In the genomic region with DNA sequence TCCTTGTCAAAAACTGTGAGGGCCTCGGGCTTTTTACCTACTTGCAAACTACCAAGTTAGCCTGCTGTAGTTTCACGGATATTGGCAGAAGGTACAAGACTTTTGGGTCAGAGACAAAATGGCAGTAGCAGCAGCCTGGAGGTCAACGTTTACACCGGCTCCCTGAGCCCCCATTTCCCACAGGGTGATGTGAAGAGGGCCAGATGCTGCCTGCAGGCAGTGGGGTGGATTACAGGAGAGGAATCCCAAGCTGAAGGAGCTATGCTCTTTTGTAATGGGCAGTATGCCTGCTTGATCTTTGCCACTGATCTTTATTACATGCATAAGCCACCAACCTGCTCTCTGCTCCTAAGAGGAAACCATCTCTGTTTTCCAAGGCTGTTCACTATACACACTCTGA, we compare ENCODE assay signal across 19 cellular contexts. TPM values are rescaled to one million over a fixed set of nuclear protein-coding genes. Genes with fewer than 3 reads are reported as not detected.
A peak's percentile ranks its signal among the peaks of the same experiment; 100 is the strongest.
DNase-seq lines count a peak whose midpoint lies in the region; ATAC-seq and TF ChIP-seq lines count a peak whose summit lies in the region.
"Had no signal": no experiment of that assay in that cellular context is flagged by ENCODE, and none has a peak within 500 bp of the region (broad histone marks: within the 10 kb centered on the region; RNA-seq: fewer than 3 reads in every experiment).

No MANE protein-coding gene starts in this region.

- TF ChIP-seq POLR2A in vagina (IDR thresholded peaks at IDR 0.05), result no peak

- H3K36me3 Mint-ChIP-seq in WTC11, result no peaks in the 10 kb centered on the region
- no peaks in the 10 kb centered on the region for H3K36me3 Mint-ChIP-seq in nephron progenitor cell (ENCODE audit: low read depth)
- no peaks in the 10 kb centered on the region for H3K36me3 Mint-ChIP-seq in activated T-helper 2 cell treated with anti-CD3 and anti-CD28 coated beads, Interferon-gamma antibody, Interleukin-2, Interleukin-4, amounts not matched to agents 10 μg/mL and 5 μg/mL and 100 μg/mL, durations not matched to agents 14 hours and 24 hours and 36 hours (ENCODE audit: low read depth)
- no peaks in the 10 kb centered on the region for H3K36me3 Mint-ChIP-seq in activated CD4-positive, alpha-beta T cell treated with anti-CD3 and anti-CD28 coated beads for 36 hours (ENCODE audit: low read depth)

- ATAC-seq in WTC11, result peak; percentile 91
- no peak for ATAC-seq in activated CD4-positive, alpha-beta T cell treated with anti-CD3 and anti-CD28 coated beads for 36 hours

- no peaks in the 10 kb centered on the region; the same call in 1 of the 2 replicates for H3K27me3 Mint-ChIP-seq in WTC11 (ENCODE audit: low read depth)
- H3K27me3 Mint-ChIP-seq in nephron progenitor cell (ENCODE audit: low read depth, poor library complexity), result peaks cover 3% of the 10 kb centered on the region
- H3K27me3 Mint-ChIP-seq in activated T-helper 2 cell treated with anti-CD3 and anti-CD28 coated beads, Interferon-gamma antibody, Interleukin-2, Interleukin-4, amounts not matched to agents 10 μg/mL and 5 μg/mL and 100 μg/mL, durations not matched to agents 14 hours and 24 hours and 36 hours (ENCODE audit: low read depth), result peaks cover 11% of the 10 kb centered on the region
- no peaks in the 10 kb centered on the region for H3K27me3 Mint-ChIP-seq in activated CD4-positive, alpha-beta T cell treated with anti-CD3 and anti-CD28 coated beads for 36 hours

- no peaks in the 10 kb centered on the region for H3K27me3 ChIP-seq in vagina

- no peaks in the 10 kb centered on the region for H3K9me3 ChIP-seq in vagina

- H3K27ac Mint-ChIP-seq in WTC11, result peak overlapping the region; percentile 20; the same call in 1 of the 2 replicates
- peak overlapping the region; percentile 36 for H3K27ac Mint-ChIP-seq in nephron progenitor cell
- H3K27ac Mint-ChIP-seq in activated T-helper 2 cell treated with anti-CD3 and anti-CD28 coated beads, Interferon-gamma antibody, Interleukin-2, Interleukin-4, amounts not matched to agents 10 μg/mL and 5 μg/mL and 100 μg/mL, durations not matched to agents 14 hours and 24 hours and 36 hours, result no peak overlapping the region
- no peak overlapping the region for H3K27ac Mint-ChIP-seq in activated CD4-positive, alpha-beta T cell treated with anti-CD3 and anti-CD28 coated beads for 36 hours

- H3K27ac ChIP-seq in vagina, result no peak overlapping the region
- H3K27ac ChIP-seq: 22Rv1, C4-2B, KMS-11, SK-N-MC had no signal

- H3K4me3 Mint-ChIP-seq in WTC11 (no peak overlapping the region), nephron progenitor cell (no peak overlapping the region)
- H3K4me3 Mint-ChIP-seq in activated T-helper 2 cell treated with anti-CD3 and anti-CD28 coated beads, Interferon-gamma antibody, Interleukin-2, Interleukin-4, amounts not matched to agents 10 μg/mL and 5 μg/mL and 100 μg/mL, durations not matched to agents 14 hours and 24 hours and 36 hours (ENCODE audit: low read depth), result no peak overlapping the region
- H3K4me3 Mint-ChIP-seq in activated CD4-positive, alpha-beta T cell treated with anti-CD3 and anti-CD28 coated beads for 36 hours, result no peak overlapping the region

- H3K4me1 Mint-ChIP-seq in WTC11 (peaks cover 37% of the 10 kb centered on the region), nephron progenitor cell (peaks cover 46% of the 10 kb centered on the region)
- no peaks in the 10 kb centered on the region for H3K4me1 Mint-ChIP-seq in activated T-helper 2 cell treated with anti-CD3 and anti-CD28 coated beads, Interferon-gamma antibody, Interleukin-2, Interleukin-4, amounts not matched to agents 10 μg/mL and 5 μg/mL and 100 μg/mL, durations not matched to agents 14 hours and 24 hours and 36 hours (ENCODE audit: low read depth)
- no peaks in the 10 kb centered on the region for H3K4me1 Mint-ChIP-seq in activated CD4-positive, alpha-beta T cell treated with anti-CD3 and anti-CD28 coated beads for 36 hours

- no peaks in the 10 kb centered on the region for H3K9me3 Mint-ChIP-seq in WTC11
- no peaks in the 10 kb centered on the region for H3K9me3 Mint-ChIP-seq in nephron progenitor cell
- H3K9me3 Mint-ChIP-seq in activated T-helper 2 cell treated with anti-CD3 and anti-CD28 coated beads, Interferon-gamma antibody, Interleukin-2, Interleukin-4, amounts not matched to agents 10 μg/mL and 5 μg/mL and 100 μg/mL, durations not matched to agents 14 hours and 24 hours and 36 hours, result no peaks in the 10 kb centered on the region
- no peaks in the 10 kb centered on the region for H3K9me3 Mint-ChIP-seq in activated CD4-positive, alpha-beta T cell treated with anti-CD3 and anti-CD28 coated beads for 36 hours (ENCODE audit: low read depth)

- H3K4me3 ChIP-seq in vagina, result no peak overlapping the region
- H3K4me3 ChIP-seq: SK-N-MC had no signal

- POLR2A ChIA-PET in WTC11 (lab: Charles Lee), result no interaction called here
- POLR2A ChIA-PET in activated CD4-positive, alpha-beta T cell treated with anti-CD3 and anti-CD28 coated beads for 36 hours (lab: Charles Lee), result no interaction called here

- intact Hi-C loops in activated T-helper 2 cell treated with anti-CD3 and anti-CD28 coated beads, Interferon-gamma antibody, Interleukin-2, Interleukin-4, amounts not matched to agents 10 μg/mL and 5 μg/mL and 100 μg/mL, durations not matched to agents 14 hours and 24 hours and 36 hours (cut with micrococcal nuclease), result no loop called here
- intact Hi-C loops in vagina (cut with DNase I), result no loop called here
- intact Hi-C loops in activated CD4-positive, alpha-beta T cell treated with anti-CD3 and anti-CD28 coated beads for 36 hours (cut with DNase I, micrococcal nuclease), result no loop called here

- H3K4me1 ChIP-seq in vagina, result peaks cover 2% of the 10 kb centered on the region

- H3K36me3 ChIP-seq in vagina, result no peaks in the 10 kb centered on the region

- peak; percentile 34 for DNase-seq in NCI-H2171 treated with DMSO at 0.1 percent for 48 hours (lab: John Stamatoyannopoulos, UW)
- DNase-seq in NCI-H2171 (lab: John Stamatoyannopoulos, UW), result no peak
- peak; percentile 75 to 89 for DNase-seq in NCI-H524 (lab: John Stamatoyannopoulos, UW)
- DNase-seq in WTC11 (ENCODE audit: low spot score), result peak; percentile 29
- DNase-seq in nephron progenitor cell, result peak; percentile 23
- no peak for DNase-seq in activated T-helper 2 cell treated with anti-CD3 and anti-CD28 coated beads, Interferon-gamma antibody, Interleukin-2, Interleukin-4, amounts not matched to agents 10 μg/mL and 5 μg/mL and 100 μg/mL, durations not matched to agents 14 hours and 24 hours and 36 hours (ENCODE audit: low spot score)
- no peak for DNase-seq in vagina (ENCODE audit: extremely low spot score in 2 of 2)
- no peak for DNase-seq in activated CD4-positive, alpha-beta T cell treated with anti-CD3 and anti-CD28 coated beads for 36 hours
- DNase-seq: AML-193, DND-41, NCI-H1436 treated with DMSO at 0.1 percent for 48 hours, NCI-H2029, NCI-H510A, Right ventricle myocardium superior had no signal

- TF ChIP-seq CTCF in WTC11 (IDR thresholded peaks at IDR 0.05) (no peak), nephron progenitor cell (IDR thresholded peaks at IDR 0.05) (no peak), vagina (IDR thresholded peaks at IDR 0.05) (no peak)

- CTCF ChIA-PET in WTC11 (lab: Charles Lee), result no interaction called here
- CTCF ChIA-PET in activated CD4-positive, alpha-beta T cell treated with anti-CD3 and anti-CD28 coated beads for 36 hours (lab: Charles Lee), result interaction anchor here (0.7 kb wide), 1 partner anchor 188 kb away, joined by 3 read pairs; no protein-coding TSS in a partner anchor

TF ChIP-seq in WTC11, 78 proteins besides CTCF, POLR2A, EP300 and RAD21:
- TF ChIP-seq, protein P1, sequence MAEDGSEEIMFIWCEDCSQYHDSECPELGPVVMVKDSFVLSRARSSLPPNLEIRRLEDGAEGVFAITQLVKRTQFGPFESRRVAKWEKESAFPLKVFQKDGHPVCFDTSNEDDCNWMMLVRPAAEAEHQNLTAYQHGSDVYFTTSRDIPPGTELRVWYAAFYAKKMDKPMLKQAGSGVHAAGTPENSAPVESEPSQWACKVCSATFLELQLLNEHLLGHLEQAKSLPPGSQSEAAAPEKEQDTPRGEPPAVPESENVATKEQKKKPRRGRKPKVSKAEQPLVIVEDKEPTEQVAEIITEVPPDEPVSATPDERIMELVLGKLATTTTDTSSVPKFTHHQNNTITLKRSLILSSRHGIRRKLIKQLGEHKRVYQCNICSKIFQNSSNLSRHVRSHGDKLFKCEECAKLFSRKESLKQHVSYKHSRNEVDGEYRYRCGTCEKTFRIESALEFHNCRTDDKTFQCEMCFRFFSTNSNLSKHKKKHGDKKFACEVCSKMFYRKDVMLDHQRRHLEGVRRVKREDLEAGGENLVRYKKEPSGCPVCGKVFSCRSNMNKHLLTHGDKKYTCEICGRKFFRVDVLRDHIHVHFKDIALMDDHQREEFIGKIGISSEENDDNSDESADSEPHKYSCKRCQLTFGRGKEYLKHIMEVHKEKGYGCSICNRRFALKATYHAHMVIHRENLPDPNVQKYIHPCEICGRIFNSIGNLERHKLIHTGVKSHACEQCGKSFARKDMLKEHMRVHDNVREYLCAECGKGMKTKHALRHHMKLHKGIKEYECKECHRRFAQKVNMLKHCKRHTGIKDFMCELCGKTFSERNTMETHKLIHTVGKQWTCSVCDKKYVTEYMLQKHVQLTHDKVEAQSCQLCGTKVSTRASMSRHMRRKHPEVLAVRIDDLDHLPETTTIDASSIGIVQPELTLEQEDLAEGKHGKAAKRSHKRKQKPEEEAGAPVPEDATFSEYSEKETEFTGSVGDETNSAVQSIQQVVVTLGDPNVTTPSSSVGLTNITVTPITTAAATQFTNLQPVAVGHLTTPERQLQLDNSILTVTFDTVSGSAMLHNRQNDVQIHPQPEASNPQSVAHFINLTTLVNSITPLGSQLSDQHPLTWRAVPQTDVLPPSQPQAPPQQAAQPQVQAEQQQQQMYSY (CRISPR knock-in tag; IDR thresholded peaks at IDR 0.05), result peak; percentile 74
- no peak for TF ChIP-seq GABPB1 (CRISPR knock-in tag; IDR thresholded peaks at IDR 0.05)

RNA-seq across cellular contexts. Expression of a gene that starts 29.5 kb away (rescaled TPM):
- total RNA-seq in WTC11 (2021), result 1.7 to 9.7 TPM (median 7.0 TPM) in 3 replicates
- 0.30 and 0.32 TPM in 2 replicates for total RNA-seq in activated T-helper 2 cell treated with anti-CD3 and anti-CD28 coated beads, Interferon-gamma antibody, Interleukin-2, Interleukin-4, amounts not matched to agents 10 μg/mL and 5 μg/mL and 100 μg/mL, durations not matched to agents 14 hours and 24 hours and 36 hours
- total RNA-seq in vagina, result 1.7 TPM
- total RNA-seq in activated CD4-positive, alpha-beta T cell treated with anti-CD3 and anti-CD28 coated beads for 36 hours, result under 1 TPM in 1 of 2 experiments, not detected in 1; 0.37 TPM
- total RNA-seq: OCI-LY7 had no signal

Comparison
In these comparisons a context has a peak if more than half of its experiments do, and no peak if none do; other contexts are left out.
1. DNase-seq: peak in NCI-H2171 treated with DMSO at 0.1 percent for 48 hours (single experiment), NCI-H524 (2 of 2), WTC11 (single experiment) and nephron progenitor cell (single experiment); none in NCI-H2171 (single experiment), activated T-helper 2 cell treated with anti-CD3 and anti-CD28 coated beads, Interferon-gamma antibody, Interleukin-2, Interleukin-4, amounts not matched to agents 10 μg/mL and 5 μg/mL and 100 μg/mL, durations not matched to agents 14 hours and 24 hours and 36 hours (single experiment), vagina (0 of 2) and activated CD4-positive, alpha-beta T cell treated with anti-CD3 and anti-CD28 coated beads for 36 hours (single experiment).
2. H3K27ac Mint-ChIP-seq: peak in WTC11 (single experiment) and nephron progenitor cell (single experiment); none in activated T-helper 2 cell treated with anti-CD3 and anti-CD28 coated beads, Interferon-gamma antibody, Interleukin-2, Interleukin-4, amounts not matched to agents 10 μg/mL and 5 μg/mL and 100 μg/mL, durations not matched to agents 14 hours and 24 hours and 36 hours (single experiment) and activated CD4-positive, alpha-beta T cell treated with anti-CD3 and anti-CD28 coated beads for 36 hours (single experiment).